In the genomic region with DNA sequence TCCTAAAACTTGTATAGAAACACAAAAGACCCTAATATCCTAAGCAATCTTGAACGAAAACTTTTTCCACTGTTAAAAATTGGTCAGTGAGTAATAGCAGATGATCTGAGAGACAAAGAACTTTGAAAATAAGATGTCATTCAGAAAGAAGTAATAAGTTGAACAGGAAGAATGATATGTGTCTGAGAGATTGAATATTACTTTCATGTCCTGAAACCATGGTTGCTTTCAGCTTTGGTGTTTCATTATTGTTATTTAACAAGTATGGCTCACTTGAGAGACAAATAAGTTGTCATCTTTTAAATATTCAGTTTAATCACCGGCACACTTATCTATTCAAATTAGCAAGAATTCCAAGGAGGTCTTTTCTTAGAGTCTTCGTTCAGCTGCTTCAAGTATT, we compare ENCODE assay signal across 1 cellular context.
TF ChIP-seq lines count a peak whose summit lies in the region.

No MANE protein-coding gene starts in this region.

TF ChIP-seq in HCT116, 20 proteins besides CTCF, POLR2A, EP300 and RAD21 (continued from another document):
- TF ChIP-seq ZNF274 (IDR thresholded peaks at IDR 0.05; ENCODE audit: low read depth, low read length) = no peak
- TF ChIP-seq YY1 (IDR thresholded peaks at IDR 0.05; ENCODE audit: extremely low read depth, insufficient replicate concordance, low read depth, low read length) = no peak
- no peak for TF ChIP-seq EZH2 (IDR thresholded peaks at IDR 0.05)
- no peak for TF ChIP-seq POLR2AphosphoS5 (IDR thresholded peaks at IDR 0.05; ENCODE audit: low read depth, low read length)
- TF ChIP-seq, protein P1, sequence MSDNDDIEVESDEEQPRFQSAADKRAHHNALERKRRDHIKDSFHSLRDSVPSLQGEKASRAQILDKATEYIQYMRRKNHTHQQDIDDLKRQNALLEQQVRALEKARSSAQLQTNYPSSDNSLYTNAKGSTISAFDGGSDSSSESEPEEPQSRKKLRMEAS (IDR thresholded peaks at IDR 0.05) = no peak
- TF ChIP-seq JUND (IDR thresholded peaks at IDR 0.05) = no peak
- no peak for TF ChIP-seq TCF7L2 (IDR thresholded peaks at IDR 0.05; ENCODE audit: borderline replicate concordance, extremely low read depth, insufficient read depth, insufficient read length)
- TF ChIP-seq FOSL1 (IDR thresholded peaks at IDR 0.05; ENCODE audit: low read depth) = no peak
- no peak for TF ChIP-seq ZFX (IDR thresholded peaks at IDR 0.05)
- TF ChIP-seq CBX3 (IDR thresholded peaks at IDR 0.05; ENCODE audit: low read depth) = no peak
- TF ChIP-seq EGR1 (IDR thresholded peaks at IDR 0.05; ENCODE audit: low read depth) = no peak
- TF ChIP-seq, protein P2, sequence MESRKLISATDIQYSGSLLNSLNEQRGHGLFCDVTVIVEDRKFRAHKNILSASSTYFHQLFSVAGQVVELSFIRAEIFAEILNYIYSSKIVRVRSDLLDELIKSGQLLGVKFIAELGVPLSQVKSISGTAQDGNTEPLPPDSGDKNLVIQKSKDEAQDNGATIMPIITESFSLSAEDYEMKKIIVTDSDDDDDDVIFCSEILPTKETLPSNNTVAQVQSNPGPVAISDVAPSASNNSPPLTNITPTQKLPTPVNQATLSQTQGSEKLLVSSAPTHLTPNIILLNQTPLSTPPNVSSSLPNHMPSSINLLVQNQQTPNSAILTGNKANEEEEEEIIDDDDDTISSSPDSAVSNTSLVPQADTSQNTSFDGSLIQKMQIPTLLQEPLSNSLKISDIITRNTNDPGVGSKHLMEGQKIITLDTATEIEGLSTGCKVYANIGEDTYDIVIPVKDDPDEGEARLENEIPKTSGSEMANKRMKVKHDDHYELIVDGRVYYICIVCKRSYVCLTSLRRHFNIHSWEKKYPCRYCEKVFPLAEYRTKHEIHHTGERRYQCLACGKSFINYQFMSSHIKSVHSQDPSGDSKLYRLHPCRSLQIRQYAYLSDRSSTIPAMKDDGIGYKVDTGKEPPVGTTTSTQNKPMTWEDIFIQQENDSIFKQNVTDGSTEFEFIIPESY (IDR thresholded peaks at IDR 0.05; ENCODE audit: extremely low read depth, insufficient replicate concordance, low read length) = no peak
- TF ChIP-seq SP1 (IDR thresholded peaks at IDR 0.05; ENCODE audit: low read depth) = no peak
